Comparison of ENCODE assay signal across 15 cellular contexts in genomic region chr5:180173875-180174586, GRCh38. TPM values are rescaled to one million over a fixed set of nuclear protein-coding genes. Genes with fewer than 3 reads are reported as not detected.
DNase-seq lines count a peak whose midpoint lies in the region; ATAC-seq, FAIRE-seq and TF ChIP-seq lines count a peak whose summit lies in the region.
"Had no signal": no experiment of that assay in that cellular context is flagged by ENCODE, and none has a peak within 500 bp of the region (broad histone marks: within the 10 kb centered on the region; RNA-seq: fewer than 3 reads in every experiment).

No MANE protein-coding gene starts in this region.

- no peak for TF ChIP-seq RAD21 in GM12878 (IDR thresholded peaks at IDR 0.05; ENCODE audit: insufficient read depth, low read depth, low read length)

- in situ Hi-C loops in GM12878 (cut with MboI) = no loop called here

- no peak for TF ChIP-seq POLR2A in GM12878 (IDR thresholded peaks at IDR 0.05; ENCODE audit: low read depth, low read length)

- no peak overlapping the region for H3K9ac ChIP-seq in GM12878 (ENCODE audit: control insufficient read depth, insufficient read depth, low read length)
- H3K9ac ChIP-seq: parathyroid adenoma had no signal

- SMC1A ChIA-PET in GM12878 (lab: Charles Lee; ENCODE audit: uncharacterized antibody, unreplicated experiment) = no interaction called here

- TF ChIP-seq EP300 in GM12878 (IDR thresholded peaks at IDR 0.05; ENCODE audit: borderline replicate concordance in 1 of 2, control insufficient read depth in 1 of 2, low read depth in 2 of 2, low read length in 2 of 2) = no peak

- no peak overlapping the region for H2AFZ ChIP-seq in GM12878 (ENCODE audit: control insufficient read depth, low read depth, low read length)
- H2AFZ ChIP-seq: parathyroid adenoma had no signal

- CTCF ChIA-PET in GM12878 (lab: Yijun Ruan, JAX) = interaction anchor here (0.7 kb wide), 1 partner anchor 12 kb away, joined by 3 read pairs; no protein-coding TSS in a partner anchor

- no TSS peak for BruUV-seq in GM12878 (replicated peaks; lab: Mats Ljungman, UMichigan)

- no peaks in the 10 kb centered on the region for H3K79me2 ChIP-seq in GM12878 (ENCODE audit: control insufficient read depth, insufficient read depth, low read length)
- H3K79me2 ChIP-seq: parathyroid adenoma had no signal

- no peaks in the 10 kb centered on the region for H4K20me1 ChIP-seq in GM12878 (ENCODE audit: control insufficient read depth, insufficient read depth)

- no peak for ATAC-seq in GM12878
- ATAC-seq in GM21576 (IDR thresholded peaks at IDR 0.05; ENCODE audit: unreplicated experiment) = no peak
- no peak for ATAC-seq in HG03439 (IDR thresholded peaks at IDR 0.05; ENCODE audit: unreplicated experiment)
- ATAC-seq in HG03565 (IDR thresholded peaks at IDR 0.05; ENCODE audit: unreplicated experiment) = no peak

- TF ChIP-seq CTCF in GM12878 (IDR thresholded peaks at IDR 0.05 in 2 of 3, conservative IDR thresholded peaks at IDR 0.05 in 1 of 3; ENCODE audit: control insufficient read depth in 2 of 3, extremely low read depth in 1 of 3, insufficient read depth in 1 of 3, low read depth in 3 of 3, low read length in 3 of 3) = no peak

- H3K4me1 ChIP-seq in GM12878 (ENCODE audit: control insufficient read depth, insufficient read depth, low read length) = no peaks in the 10 kb centered on the region
- H3K4me1 ChIP-seq: uterus had no signal

- no peak overlapping the region for H3K27ac ChIP-seq in GM12878 (ENCODE audit: control insufficient read depth, insufficient read depth)
- H3K27ac ChIP-seq: parathyroid adenoma, uterus had no signal

- DNase-seq in EL (peak; percentile 12), GM12878 (ENCODE audit: low read depth, low spot score) (no peak), glomerular visceral epithelial cell (ENCODE audit: extremely low spot score) (peak; percentile 52), renal cortical epithelial cell (ENCODE audit: low read depth) (peak; percentile 60)
- DNase-seq in effector CD4-positive, alpha-beta T cell = no peak
- DNase-seq: activated B cell treated with CpG ODN at 0.5 μM for 24 hours; AML-193; DMS79; NCI-H2171 treated with DMSO at 0.1 percent for 48 hours; stimulated activated CD8-positive, alpha-beta memory T cell treated with anti-CD3 and anti-CD28 coated beads, Interleukin-4, amount 100 ng/mL, for 48 hours; uterus had no signal

- no peak for FAIRE-seq in GM12878 (lab: Jason Lieb, UNC)

- no peak overlapping the region for H3K4me3 ChIP-seq in GM12878
- H3K4me3 ChIP-seq: uterus had no signal

- POLR2A ChIA-PET in GM12878 (lab: Charles Lee) = no interaction called here

- H3K9me3 ChIP-seq in GM12878 (replicated peaks; ENCODE audit: control insufficient read depth, insufficient read depth, low read length) = no peaks in the 10 kb centered on the region
- H3K9me3 ChIP-seq: uterus had no signal

- WGBS in GM12878 (ENCODE audit: insufficient coverage, insufficient replicate concordance, low lambda C conversion rate, missing lambda C conversion rate) = 56% methylated on average over 26 of the region's 27 CpGs

- H3K36me3 ChIP-seq in GM12878 (ENCODE audit: control insufficient read depth in 2 of 2, insufficient read depth in 2 of 2, low read length in 1 of 2) = no peaks in the 10 kb centered on the region
- H3K36me3 ChIP-seq: uterus had no signal

- H3K4me2 ChIP-seq in GM12878 (ENCODE audit: control insufficient read depth, insufficient read depth) = no peak overlapping the region

- RAD21 ChIA-PET in GM12878 (lab: Charles Lee; ENCODE audit: unreplicated experiment) = no interaction called here

- H3K27me3 ChIP-seq in GM12878 (replicated peaks in 1 of 2; ENCODE audit: control insufficient read depth in 2 of 2, insufficient read depth in 2 of 2, low read length in 1 of 2) = no peaks in the 10 kb centered on the region; a peak in 1 of 4 replicates
- H3K27me3 ChIP-seq: uterus had no signal

- intact Hi-C loops in GM12878 (cut with micrococcal nuclease; ENCODE audit: unreplicated experiment) = no loop called here

TF ChIP-seq in GM12878, 131 proteins besides CTCF, POLR2A, EP300 and RAD21:
- TF ChIP-seq ZZZ3 (IDR thresholded peaks at IDR 0.05; ENCODE audit: control insufficient read depth, insufficient read length, low read depth) = no peak
- TF ChIP-seq BCL3 (IDR thresholded peaks at IDR 0.05; ENCODE audit: borderline replicate concordance, insufficient read depth, low read depth, low read length, poor library complexity, severe bottlenecking) = peak; percentile 84

RNA-seq across cellular contexts. Expression of gene RASGEF1C, which starts 35.0 kb away (rescaled TPM):
- not detected in 2 replicates for total RNA-seq in GM12878 (2013; cell fraction: nucleolus; rRNA removed)
- total RNA-seq in GM12878 (2014; rRNA removed) = not detected in 2 replicates
- total RNA-seq in GM12878 (2014; rRNA removed; fragmentation: Illumina TruSeq; extraction: Trizol) = not detected in 2 replicates
- not detected in 2 replicates for total RNA-seq in GM12878 (2021)
- polyA plus RNA-seq in GM12878 (2011; ENCODE audit: low read depth) = not detected
- not detected in 2 replicates for polyA plus RNA-seq in GM12878 (2011; rRNA removed)
- not detected in 2 replicates for polyA plus RNA-seq in GM12878 (2011; cell fraction: cytosol; rRNA removed)
- not detected in 2 replicates for polyA plus RNA-seq in GM12878 (2011; cell fraction: nucleus; rRNA removed)
- not detected in 2 replicates for polyA plus RNA-seq in GM12878 (2012)
- polyA plus RNA-seq in GM12878 (2014; fragmentation: Illumina TruSeq; extraction: Trizol) = not detected in 2 replicates
- not detected for polyA plus RNA-seq in GM12878 (2014; fragmentation: Nextera tagmentation; extraction: Ambion mirVana)
- polyA plus RNA-seq in GM12878 (2014; rRNA removed) = not detected in 2 replicates
- polyA plus RNA-seq in GM12878 (2016; fragmentation: Nextera tagmentation; extraction: Ambion mirVana) = not detected
- not detected in 2 replicates for polyA minus RNA-seq in GM12878 (2011; rRNA and poly(A)+ RNA removed)
- polyA minus RNA-seq in GM12878 (2011; cell fraction: cytosol; rRNA and poly(A)+ RNA removed) = not detected in 2 replicates
- polyA minus RNA-seq in GM12878 (2011; cell fraction: nucleus; rRNA and poly(A)+ RNA removed) = not detected in 2 replicates
- total RNA-seq in renal cortical epithelial cell = not detected in 2 replicates
- total RNA-seq: activated B cell treated with CpG ODN at 0.5 μM for 24 hours had no signal

Comparison
In these comparisons a context has a peak if more than half of its experiments do, and no peak if none do; other contexts are left out.
1. DNase-seq: peak in EL (single experiment), glomerular visceral epithelial cell (single experiment) and renal cortical epithelial cell (single experiment); none in GM12878 (single experiment) and effector CD4-positive, alpha-beta T cell (single experiment).